In the genomic region with DNA sequence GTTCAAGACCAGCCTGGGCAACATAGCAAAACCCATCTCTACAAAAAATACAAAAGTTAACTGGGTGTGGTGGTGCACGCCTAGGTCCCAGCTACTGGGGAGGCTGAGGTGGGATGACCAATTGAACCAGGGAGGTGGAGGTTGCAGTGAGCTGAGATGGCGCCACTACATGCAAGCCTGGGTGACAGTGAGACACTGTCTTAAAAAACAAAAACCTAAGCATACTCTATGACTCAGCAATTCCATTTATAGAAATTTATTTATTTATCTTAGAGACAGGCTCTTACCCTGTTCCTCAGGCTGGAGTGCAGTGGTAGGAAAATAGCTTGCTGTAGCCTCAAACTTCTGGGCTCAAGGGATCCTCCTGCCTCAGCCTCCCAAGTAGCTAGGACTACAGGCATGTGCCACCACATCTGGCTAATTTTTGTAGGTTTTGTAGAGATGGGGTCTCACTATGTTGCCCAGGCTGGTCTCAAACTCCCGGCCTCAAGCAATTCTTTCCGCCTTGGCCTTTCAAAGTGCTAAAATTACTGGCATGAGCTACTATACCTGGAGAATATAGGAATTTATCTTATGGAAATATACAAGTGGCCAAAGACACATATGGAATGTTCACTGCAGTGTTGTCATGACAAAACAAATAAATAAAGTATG, we compare ENCODE assay signal across 15 cellular contexts. TPM values are rescaled to one million over a fixed set of nuclear protein-coding genes. Genes with fewer than 3 reads are reported as not detected.
DNase-seq lines count a peak whose midpoint lies in the region; ATAC-seq and TF ChIP-seq lines count a peak whose summit lies in the region.
"Had no signal": no experiment of that assay in that cellular context is flagged by ENCODE, and none has a peak within 500 bp of the region (broad histone marks: within the 10 kb centered on the region; RNA-seq: fewer than 3 reads in every experiment).

No MANE protein-coding gene starts in this region.

- TF ChIP-seq CTCF in right atrium auricular region (IDR thresholded peaks at IDR 0.05): no peak
- TF ChIP-seq CTCF in foreskin fibroblast (IDR thresholded peaks at IDR 0.05; ENCODE audit: low read depth, low read length): no peak

- no peaks in the 10 kb centered on the region for H3K36me3 ChIP-seq in right atrium auricular region

- H3K4me3 ChIP-seq in right atrium auricular region (no peak overlapping the region), foreskin fibroblast (ENCODE audit: low read depth in 1 of 2, low read length in 2 of 2) (no peak overlapping the region)
- H3K4me3 ChIP-seq: SK-N-MC, skin epidermis had no signal

- DNase-seq in left ventricle myocardium superior (no peak), right atrium auricular region (ENCODE audit: low spot score) (no peak), amniotic epithelial cell (ENCODE audit: low read depth) (peak; percentile 24), foreskin fibroblast (peak; percentile 35 to 55)
- no peak for DNase-seq in activated naive CD4-positive, alpha-beta T cell (lab: John Stamatoyannopoulos, UW)
- DNase-seq: ACHN; activated T-cell treated with anti-CD3 and anti-CD28 coated beads, Interleukin-2, amount 50 U/mL, for 48 hours; cerebellar nuclear complex; NCI-H187; NCI-H510A treated with DMSO at 0.1 percent for 48 hours had no signal

- no peaks in the 10 kb centered on the region for H3K9me3 ChIP-seq in right atrium auricular region

- ATAC-seq in left ventricle myocardium superior: peak; percentile 20
- no peak for ATAC-seq in HG02642 (IDR thresholded peaks at IDR 0.05; ENCODE audit: poor library complexity, unreplicated experiment)
- ATAC-seq in HG03565 (IDR thresholded peaks at IDR 0.05; ENCODE audit: unreplicated experiment): no peak
- ATAC-seq in GM19397 (IDR thresholded peaks at IDR 0.05; ENCODE audit: unreplicated experiment): no peak

- H3K27ac ChIP-seq in right atrium auricular region: no peak overlapping the region
- H3K27ac ChIP-seq: SK-N-MC had no signal

- peaks cover 0 to 19% of the 10 kb centered on the region in 2 donors for H3K4me1 ChIP-seq in right atrium auricular region

- intact Hi-C loops in left ventricle myocardium superior (cut with micrococcal nuclease): no loop called here

- no peaks in the 10 kb centered on the region for H3K27me3 ChIP-seq in right atrium auricular region

RNA-seq across cellular contexts. Expression of gene NCKAP5L, which starts 43.3 kb away (rescaled TPM):
- total RNA-seq in left ventricle myocardium superior (32.3 TPM), right atrium auricular region (10 to 100 TPM; 18.6 to 18.7 TPM)

RNA-seq across cellular contexts. Expression of gene TMBIM6, which starts 43.5 kb away (rescaled TPM):
- 255 TPM for total RNA-seq in left ventricle myocardium superior
- total RNA-seq in right atrium auricular region: 100 to 1,000 TPM; 196 to 248 TPM

RNA-seq across cellular contexts. Expression of gene BCDIN3D, which starts 58.0 kb away (rescaled TPM):
- total RNA-seq in left ventricle myocardium superior (2.7 TPM), right atrium auricular region (1 to 10 TPM; 1.8 to 2.0 TPM)

Comparison
In these comparisons a context has a peak if more than half of its experiments do, and no peak if none do; other contexts are left out.
1. DNase-seq: peak in amniotic epithelial cell (single experiment) and foreskin fibroblast (2 of 2); none in left ventricle myocardium superior (single experiment), right atrium auricular region (single experiment) and activated naive CD4-positive, alpha-beta T cell (0 of 4).